In genomic region chr14:51248041-51248987, GRCh38 we compare ENCODE assay signal across 12 cellular contexts. TPM values are rescaled to one million over a fixed set of nuclear protein-coding genes. Genes with fewer than 3 reads are reported as not detected.
DNase-seq lines count a peak whose midpoint lies in the region; ATAC-seq, FAIRE-seq and TF ChIP-seq lines count a peak whose summit lies in the region.
"Had no signal": no experiment of that assay in that cellular context is flagged by ENCODE, and none has a peak within 500 bp of the region (broad histone marks: within the 10 kb centered on the region; RNA-seq: fewer than 3 reads in every experiment).

No MANE protein-coding gene starts in this region.

- peaks cover 44% of the 10 kb centered on the region for H3K79me2 ChIP-seq in SU-DHL-6 (ENCODE audit: insufficient read depth, low read length)

- DNase-seq in D721Med (ENCODE audit: insufficient read length, low spot score) (no peak), islet precursor cell (no peak), GDM1 (lab: John Stamatoyannopoulos, UW) (no peak), H7 (no peak)
- DNase-seq in activated naive CD4-positive, alpha-beta T cell treated with Interleukin-2 at 50 U/mL for 16 hours = no peak
- DNase-seq: CD4-positive, CD25-positive, alpha-beta regulatory T cell; naive thymus-derived CD8-positive, alpha-beta T cell; NCI-H2171 had no signal

- H3K9me2 ChIP-seq in SU-DHL-6 (replicated peaks; ENCODE audit: insufficient read depth, low read length) = no peaks in the 10 kb centered on the region

- ATAC-seq in GM19328 (IDR thresholded peaks at IDR 0.05; ENCODE audit: unreplicated experiment) (peak; percentile 76), HG02938 (IDR thresholded peaks at IDR 0.05; ENCODE audit: unreplicated experiment) (peak; percentile 79)
- ATAC-seq: naive thymus-derived CD8-positive, alpha-beta T cell had no signal

- H3K36me3 ChIP-seq in SU-DHL-6 (ENCODE audit: low read length) = peaks cover 75% of the 10 kb centered on the region
- H3K36me3 ChIP-seq in H7 (replicated peaks; ENCODE audit: control insufficient read depth, insufficient read depth, low read length) = peaks cover 24% of the 10 kb centered on the region

- peak; percentile 67 for FAIRE-seq in D721Med (lab: Jason Lieb, UNC)
- FAIRE-seq: TTC549 had no signal

- no peak for TF ChIP-seq CTCF in D721Med (IDR thresholded peaks at IDR 0.05; ENCODE audit: insufficient read depth, missing control alignments)
- no peak for TF ChIP-seq CTCF in SU-DHL-6 (IDR thresholded peaks at IDR 0.05; ENCODE audit: insufficient read depth, low read length, poor library complexity, severe bottlenecking)

- H3F3A ChIP-seq in SU-DHL-6 (ENCODE audit: insufficient read depth) = no peaks in the 10 kb centered on the region; the same call in 1 of the 2 replicates

- no peaks in the 10 kb centered on the region for H3K27me3 ChIP-seq in SU-DHL-6 (ENCODE audit: low read length)
- no peaks in the 10 kb centered on the region for H3K27me3 ChIP-seq in H7 (ENCODE audit: control insufficient read depth, insufficient read depth, low read length)

- H3K4me3 ChIP-seq in SU-DHL-6 (ENCODE audit: insufficient read depth, low read length, poor library complexity, severe bottlenecking) (no peak overlapping the region), H7 (ENCODE audit: insufficient read depth, low read depth, low read length) (no peak overlapping the region)

- no peaks in the 10 kb centered on the region for H3K9me3 ChIP-seq in SU-DHL-6 (ENCODE audit: insufficient read depth, low read length)

- no peak overlapping the region for H3K4me2 ChIP-seq in SU-DHL-6 (ENCODE audit: low read depth, low read length, poor library complexity, severe bottlenecking)

- H2AFZ ChIP-seq in SU-DHL-6 (ENCODE audit: low read depth, low read length, severe bottlenecking) = no peak overlapping the region

- H3K27ac ChIP-seq in SU-DHL-6 (ENCODE audit: low read depth, low read length) = peak overlapping the region; percentile 32; the same call in 1 of the 2 replicates

- no peak overlapping the region for H3K9ac ChIP-seq in SU-DHL-6 (ENCODE audit: low read length)

- peaks cover 8% of the 10 kb centered on the region; the same call in 1 of the 2 replicates for H4K20me1 ChIP-seq in SU-DHL-6 (ENCODE audit: low read depth, low read length)

RNA-seq across cellular contexts. Expression of gene TMX1, which starts 8.3 kb away (rescaled TPM):
- 51.4 and 58.5 TPM in 2 replicates for total RNA-seq in H7 (2014; rRNA removed; shearing (Covaris generic))
